1 cellular context compared by ENCODE assay signal in the genomic region with DNA sequence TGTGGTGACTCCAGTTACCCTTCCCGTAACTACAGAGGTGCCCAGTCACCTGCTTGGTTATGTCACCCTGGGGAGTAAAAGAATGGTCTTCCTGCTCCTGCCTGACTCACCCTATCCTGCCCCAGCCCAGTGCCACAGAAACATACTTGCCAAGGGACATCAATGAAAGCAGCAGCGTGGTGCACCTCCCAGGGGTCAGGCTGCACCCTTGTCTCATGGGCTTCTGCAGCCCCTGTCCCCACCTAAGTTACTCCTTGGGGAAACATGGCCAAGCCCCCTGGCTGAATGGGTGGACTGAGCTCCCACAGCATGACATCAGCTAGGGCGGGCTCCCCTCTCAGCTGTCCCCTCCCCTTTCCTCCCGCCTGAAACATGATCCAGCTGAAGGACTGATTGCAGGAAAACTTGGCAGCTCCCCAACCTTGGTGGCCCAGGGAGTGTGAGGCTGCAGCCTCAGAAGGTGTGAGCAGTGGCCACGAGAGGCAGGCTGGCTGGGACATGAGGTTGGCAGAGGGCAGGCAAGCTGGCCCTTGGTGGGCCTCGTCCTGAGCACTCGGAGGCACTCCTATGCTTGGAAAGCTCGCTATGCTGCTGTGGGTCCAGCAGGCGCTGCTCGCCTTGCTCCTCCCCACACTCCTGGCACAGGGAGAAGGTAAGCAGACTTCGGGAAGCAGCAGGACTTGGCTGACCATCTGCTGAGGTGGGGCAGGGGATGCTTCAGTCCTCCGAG.
TF ChIP-seq lines count a peak whose summit lies in the region.

A gene (plus strand): TSS at position 368 of the 730 bp plus-strand sequence. CDS start 218 bp downstream, at position 586.

TF ChIP-seq in GM23338, 12 proteins besides CTCF, POLR2A, EP300 and RAD21 (continued from another document):
- TF ChIP-seq, protein P1, sequence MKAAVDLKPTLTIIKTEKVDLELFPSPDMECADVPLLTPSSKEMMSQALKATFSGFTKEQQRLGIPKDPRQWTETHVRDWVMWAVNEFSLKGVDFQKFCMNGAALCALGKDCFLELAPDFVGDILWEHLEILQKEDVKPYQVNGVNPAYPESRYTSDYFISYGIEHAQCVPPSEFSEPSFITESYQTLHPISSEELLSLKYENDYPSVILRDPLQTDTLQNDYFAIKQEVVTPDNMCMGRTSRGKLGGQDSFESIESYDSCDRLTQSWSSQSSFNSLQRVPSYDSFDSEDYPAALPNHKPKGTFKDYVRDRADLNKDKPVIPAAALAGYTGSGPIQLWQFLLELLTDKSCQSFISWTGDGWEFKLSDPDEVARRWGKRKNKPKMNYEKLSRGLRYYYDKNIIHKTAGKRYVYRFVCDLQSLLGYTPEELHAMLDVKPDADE (IDR thresholded peaks at IDR 0.05): no peak
- TF ChIP-seq CREB1 (CRISPR knock-in tag; IDR thresholded peaks at IDR 0.05; ENCODE audit: low read depth): 0 out of 2 replicates have a peak, but pooled peaks have one; percentile 17
- no peak for TF ChIP-seq EZH2phosphoT487 (IDR thresholded peaks at IDR 0.05; ENCODE audit: unreplicated experiment)
- TF ChIP-seq ZNF331 (CRISPR knock-in tag; IDR thresholded peaks at IDR 0.05; ENCODE audit: low read depth): no peak
- no peak for TF ChIP-seq STAT1 (IDR thresholded peaks at IDR 0.05; ENCODE audit: unreplicated experiment)
